In genomic region chr3:97121386-97121785, GRCh38 we compare ENCODE assay signal across 25 cellular contexts.
"Had no signal": no experiment of that assay in that cellular context is flagged by ENCODE, and none has a peak within 500 bp of the region (broad histone marks: within the 10 kb centered on the region; RNA-seq: fewer than 3 reads in every experiment).

No MANE protein-coding gene starts in this region.

- H3K9me3 ChIP-seq: gastrocnemius medialis, lower lobe of right lung, prostate gland, right atrium auricular region, suprapubic skin, vagina had no signal

- H3K4me3 ChIP-seq: gastrocnemius medialis, lower lobe of right lung, prostate gland, right atrium auricular region, smooth muscle cell, suprapubic skin, vagina had no signal

- H3K27ac ChIP-seq: epithelial cell of prostate, gastrocnemius medialis, lower lobe of right lung, prostate gland, right atrium auricular region, suprapubic skin, vagina had no signal

- H3K27me3 ChIP-seq: gastrocnemius medialis, right atrium auricular region, suprapubic skin, vagina had no signal

- H3K4me1 ChIP-seq: gastrocnemius medialis, lower lobe of right lung, prostate gland, right atrium auricular region, suprapubic skin, vagina had no signal

- H3K36me3 ChIP-seq: gastrocnemius medialis, lower lobe of right lung, prostate gland, right atrium auricular region, suprapubic skin, vagina had no signal

- ATAC-seq: esophagus mucosa; gastrocnemius medialis; left ventricle myocardium superior; lower lobe of right lung; naive thymus-derived CD8-positive, alpha-beta T cell; sciatic nerve; stimulated activated naive CD8-positive, alpha-beta T cell treated with anti-CD3 and anti-CD28 coated beads, Interleukin-15, amount 100 ng/mL, for 72 hours had no signal

- DNase-seq: effector CD8-positive, alpha-beta T cell; endodermal cell; foreskin fibroblast; gastrocnemius medialis; head of caudate nucleus; left ventricle myocardium superior; lower lobe of right lung; naive thymus-derived CD8-positive, alpha-beta T cell; nephron progenitor cell; nucleus accumbens; stimulated activated CD4-positive, alpha-beta T cell treated with anti-CD3 and anti-CD28 coated beads, Interleukin-12 subunit alpha, Interleukin-12 subunit beta, amount 100 ng/mL, for 4 hours; stimulated activated CD4-positive, alpha-beta T cell treated with anti-CD3 and anti-CD28 coated beads, Interleukin-1b, Interleukin-23, amount 100 ng/mL, for 48 hours; stimulated activated CD4-positive, alpha-beta T cell treated with anti-CD3 and anti-CD28 coated beads, Interleukin-4, amount 100 ng/mL, for 1 hour; stimulated activated CD8-positive, alpha-beta memory T cell treated with anti-CD3 and anti-CD28 coated beads, Interleukin-4, amount 100 ng/mL, for 48 hours; stimulated activated naive CD4-positive, alpha-beta T cell; stimulated activated naive CD8-positive, alpha-beta T cell treated with anti-CD3 and anti-CD28 coated beads, Interleukin-15, amount 100 ng/mL, for 72 hours; trophoblast cell had no signal
